ENCODE assay signal across 21 cellular contexts in the genomic region with DNA sequence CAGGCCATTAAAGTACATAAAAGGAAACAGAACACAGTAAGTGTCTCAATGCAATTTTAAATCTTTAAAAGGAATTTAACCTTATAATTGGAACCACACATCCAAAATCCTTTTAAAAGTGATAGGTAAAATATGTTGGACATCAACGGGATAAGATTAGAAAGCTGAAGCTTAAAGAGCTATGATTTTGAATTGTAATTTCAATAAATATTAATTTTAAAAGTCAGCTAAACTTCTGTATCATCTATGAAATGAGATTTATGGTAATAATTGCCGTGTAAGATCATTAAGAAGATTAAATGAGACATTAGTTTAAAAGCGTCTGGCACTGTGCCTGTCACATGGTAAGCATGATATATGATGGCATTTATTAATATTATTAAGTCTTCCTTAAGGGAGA.
A peak's percentile ranks its signal among the peaks of the same experiment; 100 is the strongest.
DNase-seq lines count a peak whose midpoint lies in the region; FAIRE-seq and TF ChIP-seq lines count a peak whose summit lies in the region.
"Had no signal": no experiment of that assay in that cellular context is flagged by ENCODE, and none has a peak within 500 bp of the region (broad histone marks: within the 10 kb centered on the region; RNA-seq: fewer than 3 reads in every experiment).

No MANE protein-coding gene starts in this region.

- H3K36me3 Mint-ChIP-seq in nephron (ENCODE audit: low read depth), result no peaks in the 10 kb centered on the region
- H3K36me3 Mint-ChIP-seq: CD8-positive, alpha-beta T cell had no signal

- FAIRE-seq in D721Med (lab: Jason Lieb, UNC), result no peak
- FAIRE-seq: GM12878, GM12892, GM18507 had no signal

- peak overlapping the region in 2 of 3 experiments; percentile 38 to 78 for H3K27ac Mint-ChIP-seq in nephron
- H3K27ac Mint-ChIP-seq: B cell; CD4-positive, alpha-beta T cell; CD8-positive, alpha-beta T cell had no signal

- H3K9me3 Mint-ChIP-seq in nephron, result peaks cover 11% of the 10 kb centered on the region
- H3K9me3 Mint-ChIP-seq: CD4-positive, alpha-beta T cell; CD8-positive, alpha-beta T cell had no signal

- H3K4me1 Mint-ChIP-seq in nephron, result peaks cover 36% of the 10 kb centered on the region
- H3K4me1 Mint-ChIP-seq: B cell had no signal

- H3K27me3 Mint-ChIP-seq in nephron (ENCODE audit: low read depth), result peaks cover 6% of the 10 kb centered on the region

- H3K4me3 Mint-ChIP-seq in nephron, result no peak overlapping the region
- H3K4me3 Mint-ChIP-seq: B cell; CD4-positive, alpha-beta T cell; CD8-positive, alpha-beta T cell had no signal

- TF ChIP-seq CTCF in D721Med (IDR thresholded peaks at IDR 0.05; ENCODE audit: insufficient read depth, missing control alignments), result no peak
- no peak for TF ChIP-seq CTCF in nephron (IDR thresholded peaks at IDR 0.05; ENCODE audit: unreplicated experiment in 3 of 3)

- DNase-seq in NCI-H82 (lab: John Stamatoyannopoulos, UW) (peak; percentile 74), NCI-H82 treated with DMSO at 0.1 percent for 48 hours (lab: John Stamatoyannopoulos, UW; ENCODE audit: unreplicated experiment) (no peak), D721Med (ENCODE audit: insufficient read length, low spot score) (peak; percentile 40)
- DNase-seq in stimulated activated CD4-positive, alpha-beta T cell treated with anti-CD3 and anti-CD28 coated beads, Interleukin-4, amount 100 ng/mL, for 1 hour, result no peak
- DNase-seq: AML-193; Caco-2; Calu3; CD4-positive, alpha-beta T cell; CD8-positive, alpha-beta T cell; DMS 273 treated with DMSO at 0.1 percent for 48 hours; DMS153; DMS53; DMS79; DND-41; EL; GDM1 had no signal

Comparison
In these comparisons a context has a peak if more than half of its experiments do, and no peak if none do; other contexts are left out.
1. DNase-seq: peak in NCI-H82 (single experiment) and D721Med (single experiment); none in NCI-H82 treated with DMSO at 0.1 percent for 48 hours (single experiment) and stimulated activated CD4-positive, alpha-beta T cell treated with anti-CD3 and anti-CD28 coated beads, Interleukin-4, amount 100 ng/mL, for 1 hour (single experiment).